In genomic region chr3:63967675-63968611, GRCh38 we compare ENCODE assay signal across 7 cellular contexts. TPM values are rescaled to one million over a fixed set of nuclear protein-coding genes. Genes with fewer than 3 reads are reported as not detected.
DNase-seq lines count a peak whose midpoint lies in the region; ATAC-seq lines count a peak whose summit lies in the region.

No MANE protein-coding gene starts in this region.

- ATAC-seq in GM18502 (IDR thresholded peaks at IDR 0.05; ENCODE audit: poor library complexity, unreplicated experiment): peak; percentile 59
- ATAC-seq in naive thymus-derived CD4-positive, alpha-beta T cell: peak; percentile 88

- no peaks in the 10 kb centered on the region for H3K27me3 Mint-ChIP-seq in naive thymus-derived CD4-positive, alpha-beta T cell

- H3K9me3 ChIP-seq in naive thymus-derived CD4-positive, alpha-beta T cell (ENCODE audit: control insufficient read depth in 2 of 3, low read length in 3 of 3): no peaks in the 10 kb centered on the region

- H3K9me3 Mint-ChIP-seq in naive thymus-derived CD4-positive, alpha-beta T cell: no peaks in the 10 kb centered on the region

- H3K36me3 ChIP-seq in naive thymus-derived CD4-positive, alpha-beta T cell (ENCODE audit: control insufficient read depth in 2 of 3, insufficient read depth in 3 of 3, low read length in 3 of 3): no peaks in the 10 kb centered on the region

- intact Hi-C loops in naive thymus-derived CD4-positive, alpha-beta T cell (cut with micrococcal nuclease): loop anchor here (1.0 to 10.0 kb wide), 8 partner anchors 8 to 517 kb away; partner anchors contain the start of genes ATXN7 (in 2 of the 2), PSMD6 (in 2 of the 2), SCAANT1 (in 2 of the 2) and THOC7 (in 2 of the 2)

- peaks cover 46 to 48% of the 10 kb centered on the region in 2 donors for H3K4me1 ChIP-seq in naive thymus-derived CD4-positive, alpha-beta T cell (ENCODE audit: control insufficient read depth in 2 of 2, insufficient read depth in 2 of 2, low read length in 2 of 2)

- H3K4me1 Mint-ChIP-seq in naive thymus-derived CD4-positive, alpha-beta T cell: peaks cover 43 to 78% (median 65%) of the 10 kb centered on the region in 7 donors

- H3K4me3 ChIP-seq in naive thymus-derived CD4-positive, alpha-beta T cell (ENCODE audit: low read length): peak overlapping the region; percentile 91

- H3K27ac Mint-ChIP-seq in naive thymus-derived CD4-positive, alpha-beta T cell: peak overlapping the region; percentile 92 to 99 (median 96)

- H3K27ac ChIP-seq in epithelial cell of prostate: peak overlapping the region; percentile 18
- peak overlapping the region; percentile 80 for H3K27ac ChIP-seq in naive thymus-derived CD4-positive, alpha-beta T cell (ENCODE audit: low read depth, low read length)

- H3K36me3 Mint-ChIP-seq in naive thymus-derived CD4-positive, alpha-beta T cell: peaks cover 0 to 10% (median 4%) of the 10 kb centered on the region in 5 donors

- H3K4me3 Mint-ChIP-seq in naive thymus-derived CD4-positive, alpha-beta T cell: peak overlapping the region; percentile 86 to 98 (median 92)

- CTCF ChIA-PET in naive thymus-derived CD4-positive, alpha-beta T cell (lab: Charles Lee): interaction anchor here (1.8 to 15.6 kb wide), 3 partner anchors 12 to 56 kb away, joined by 10 to 249 read pairs (median 162); partner anchors contain the start of gene PSMD6

- no peaks in the 10 kb centered on the region for H3K27me3 ChIP-seq in naive thymus-derived CD4-positive, alpha-beta T cell (ENCODE audit: control insufficient read depth in 2 of 2, insufficient read depth in 2 of 2, low read length in 2 of 2)

- POLR2A ChIA-PET in naive thymus-derived CD4-positive, alpha-beta T cell (lab: Charles Lee): interaction anchor here (0.6 to 10.9 kb wide), 13 partner anchors 9 to 114 kb away, joined by 3 to 234 read pairs (median 5); partner anchors contain the start of genes PSMD6, SCAANT1 and THOC7

- DNase-seq in H4 (ENCODE audit: low spot score): peak; percentile 31
- peak; percentile 56 for DNase-seq in LHCN-M2 (ENCODE audit: low read depth)
- DNase-seq in activated CD4-positive, CD25-positive, alpha-beta regulatory T cell treated with anti-CD3 and anti-CD28 coated beads, Interleukin-2, amount 50 U/mL, for 72 hours: peak; percentile 40
- DNase-seq in epithelial cell of prostate (ENCODE audit: low read depth, low spot score): no peak
- DNase-seq in naive thymus-derived CD4-positive, alpha-beta T cell: peak; percentile 14 to 93 (median 87)
- DNase-seq in NCI-H146 (lab: John Stamatoyannopoulos, UW): no peak

RNA-seq across cellular contexts. Expression of gene PSMD6, which starts 55.4 kb away (rescaled TPM):
- total RNA-seq in H4 (2014; rRNA removed; shearing (Covaris generic)): 102 and 104 TPM in 2 replicates
- 104 and 144 TPM in 2 replicates for total RNA-seq in LHCN-M2 (2014; rRNA removed)
- 82.3 TPM for polyA plus RNA-seq in LHCN-M2 (2012)
- 100 to 1,000 TPM in 1 of 5 experiments, 10 to 100 TPM in 4; 63.4 to 103 (median 84.1) TPM for total RNA-seq in naive thymus-derived CD4-positive, alpha-beta T cell
- 100 to 1,000 TPM; 119 to 134 TPM for polyA plus RNA-seq in naive thymus-derived CD4-positive, alpha-beta T cell

RNA-seq across cellular contexts. Expression of gene SCAANT1, which starts 55.8 kb away (rescaled TPM):
- total RNA-seq in H4 (2014; rRNA removed; shearing (Covaris generic)): not detected in 2 replicates
- not detected in 2 replicates for total RNA-seq in LHCN-M2 (2014; rRNA removed)
- 0.55 TPM for polyA plus RNA-seq in LHCN-M2 (2012)
- total RNA-seq in naive thymus-derived CD4-positive, alpha-beta T cell: not detected
- not detected for polyA plus RNA-seq in naive thymus-derived CD4-positive, alpha-beta T cell

Comparison
In these comparisons a context has a peak if more than half of its experiments do, and no peak if none do; other contexts are left out.
1. DNase-seq: peak in H4 (single experiment), LHCN-M2 (single experiment), activated CD4-positive, CD25-positive, alpha-beta regulatory T cell treated with anti-CD3 and anti-CD28 coated beads, Interleukin-2, amount 50 U/mL, for 72 hours (single experiment) and naive thymus-derived CD4-positive, alpha-beta T cell (9 of 9); none in epithelial cell of prostate (single experiment) and NCI-H146 (single experiment).